In the genomic region with DNA sequence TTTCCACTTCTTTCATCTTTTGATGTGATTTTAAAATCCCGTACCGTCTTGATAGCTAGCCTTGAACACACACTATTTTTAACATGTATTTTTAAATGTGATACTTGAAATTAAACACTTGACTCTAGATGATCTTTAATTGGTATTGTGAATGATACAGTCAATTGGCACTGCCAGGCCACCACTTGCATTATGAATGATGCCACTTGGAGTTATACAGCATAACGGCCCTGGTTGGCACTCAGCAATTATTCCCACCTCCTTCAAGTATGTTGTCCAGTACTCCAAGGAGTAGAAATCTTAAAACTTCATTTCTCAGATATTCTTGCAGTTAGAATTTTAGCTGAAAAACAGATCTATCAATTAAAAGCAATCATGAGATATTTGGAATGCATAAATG, we compare ENCODE assay signal across 17 cellular contexts.
"Had no signal": no experiment of that assay in that cellular context is flagged by ENCODE, and none has a peak within 500 bp of the region (broad histone marks: within the 10 kb centered on the region; RNA-seq: fewer than 3 reads in every experiment).

No MANE protein-coding gene starts in this region.

- H3K27ac ChIP-seq: dorsolateral prefrontal cortex, neutrophil, psoas muscle, spleen had no signal

- H3K36me3 ChIP-seq: neutrophil, spleen had no signal

- H3K4me3 ChIP-seq: dorsolateral prefrontal cortex, psoas muscle, spleen had no signal

- H3K27me3 ChIP-seq: dorsolateral prefrontal cortex, neutrophil, spleen had no signal

- H3K4me1 ChIP-seq: psoas muscle, spleen had no signal

- H3K9me3 ChIP-seq: neutrophil, psoas muscle, spleen had no signal

- DNase-seq: cortex of kidney; dorsolateral prefrontal cortex; effector CD8-positive, alpha-beta T cell; foreskin melanocyte; hippocampal formation; left colon; mesendoderm; naive thymus-derived CD8-positive, alpha-beta T cell; psoas muscle; retina; spleen; stimulated activated CD4-positive, alpha-beta T cell treated with anti-CD3 and anti-CD28 coated beads, Interleukin-15, amount 100 ng/mL, for 24 hours; stimulated activated CD4-positive, alpha-beta T cell treated with anti-CD3 and anti-CD28 coated beads, Interleukin-1b, Interleukin-23, amount 100 ng/mL, for 48 hours; stimulated activated CD4-positive, alpha-beta T cell treated with anti-CD3 and anti-CD28 coated beads, Interleukin-4, amount 100 ng/mL, for 4 hours; stimulated activated naive CD4-positive, alpha-beta T cell treated with Interleukin-2 at 50 U/mL for 16 hours had no signal

- ATAC-seq: left colon; naive thymus-derived CD8-positive, alpha-beta T cell; psoas muscle; sciatic nerve had no signal
